In the genomic region with DNA sequence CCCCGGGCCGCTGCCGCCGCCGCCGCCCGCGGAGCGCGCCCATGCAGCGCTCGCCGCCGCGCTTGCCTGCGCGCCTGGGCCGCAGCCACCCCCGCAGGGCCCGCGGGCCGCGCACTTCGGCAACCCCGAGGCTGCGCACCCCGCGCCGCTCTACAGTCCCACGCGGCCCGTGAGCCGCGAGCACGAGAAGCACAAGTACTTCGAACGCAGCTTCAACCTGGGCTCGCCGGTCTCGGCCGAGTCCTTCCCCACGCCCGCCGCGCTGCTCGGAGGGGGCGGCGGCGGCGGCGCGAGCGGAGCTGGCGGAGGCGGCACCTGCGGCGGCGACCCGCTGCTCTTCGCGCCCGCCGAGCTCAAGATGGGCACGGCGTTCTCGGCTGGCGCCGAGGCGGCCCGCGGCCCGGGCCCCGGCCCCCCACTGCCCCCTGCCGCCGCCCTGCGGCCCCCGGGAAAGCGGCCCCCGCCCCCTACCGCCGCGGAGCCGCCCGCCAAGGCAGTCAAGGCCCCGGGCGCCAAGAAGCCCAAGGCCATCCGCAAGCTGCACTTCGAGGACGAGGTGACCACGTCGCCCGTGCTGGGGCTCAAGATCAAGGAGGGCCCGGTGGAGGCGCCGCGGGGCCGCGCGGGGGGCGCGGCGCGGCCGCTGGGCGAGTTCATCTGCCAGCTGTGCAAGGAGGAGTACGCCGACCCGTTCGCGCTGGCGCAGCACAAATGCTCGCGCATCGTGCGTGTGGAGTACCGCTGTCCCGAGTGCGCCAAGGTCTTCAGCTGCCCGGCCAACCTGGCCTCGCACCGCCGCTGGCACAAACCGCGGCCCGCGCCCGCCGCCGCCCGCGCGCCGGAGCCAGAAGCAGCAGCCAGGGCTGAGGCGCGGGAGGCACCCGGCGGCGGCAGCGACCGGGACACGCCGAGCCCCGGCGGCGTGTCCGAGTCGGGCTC, we compare ENCODE assay signal across 9 cellular contexts. TPM values are rescaled to one million over a fixed set of nuclear protein-coding genes. Genes with fewer than 3 reads are reported as not detected.
A peak's percentile ranks its signal among the peaks of the same experiment; 100 is the strongest.
DNase-seq lines count a peak whose midpoint lies in the region; ATAC-seq, FAIRE-seq and TF ChIP-seq lines count a peak whose summit lies in the region.
"Had no signal": no experiment of that assay in that cellular context is flagged by ENCODE, and none has a peak within 500 bp of the region (broad histone marks: within the 10 kb centered on the region; RNA-seq: fewer than 3 reads in every experiment).

No MANE protein-coding gene starts in this region.

- no peaks in the 10 kb centered on the region for H3K9me3 ChIP-seq in keratinocyte (ENCODE audit: control insufficient read depth, low read depth, low read length)

- peak overlapping the region; percentile 32 for H3K4me2 ChIP-seq in keratinocyte (ENCODE audit: control insufficient read depth, extremely low read depth, insufficient read depth, low read depth, low read length)

- POLR2A ChIA-PET in activated CD8-positive, alpha-beta T cell treated with anti-CD3 and anti-CD28 coated beads, Interleukin-2, amount 10 ng/mL, durations not matched to agents 7 days and 5 days (lab: Charles Lee) = no interaction called here

- H3K27ac ChIP-seq in keratinocyte (ENCODE audit: control insufficient read depth, insufficient read depth, low read length) = no peak overlapping the region

- no peak overlapping the region for H2AFZ ChIP-seq in keratinocyte (ENCODE audit: control insufficient read depth, low read length)

- H3K27me3 Mint-ChIP-seq in activated CD8-positive, alpha-beta T cell treated with anti-CD3 and anti-CD28 coated beads, Interleukin-2, amount 10 ng/mL, durations not matched to agents 7 days and 5 days (ENCODE audit: low read depth) = peaks cover 69% of the 10 kb centered on the region

- dilution Hi-C loops in keratinocyte (cut with MboI; ENCODE audit: extremely low pct_ligation_motif_present, low sequenced_read_pairs) = no loop called here

- H3K4me1 Mint-ChIP-seq in activated CD8-positive, alpha-beta T cell treated with anti-CD3 and anti-CD28 coated beads, Interleukin-2, amount 10 ng/mL, durations not matched to agents 7 days and 5 days (ENCODE audit: low read depth) = peaks cover 12% of the 10 kb centered on the region

- FAIRE-seq in keratinocyte (lab: Jason Lieb, UNC) = no peak

- H4K20me1 ChIP-seq in keratinocyte (ENCODE audit: control insufficient read depth, extremely low read depth, insufficient read depth, low read length) = no peaks in the 10 kb centered on the region

- no peak overlapping the region for H3K9ac ChIP-seq in keratinocyte (ENCODE audit: control insufficient read depth, extremely low read depth, insufficient read depth, low read length)

- ATAC-seq in activated CD8-positive, alpha-beta T cell treated with anti-CD3 and anti-CD28 coated beads, Interleukin-2, amount 10 ng/mL, durations not matched to agents 7 days and 5 days = peak; percentile 38
- no peak for ATAC-seq in HG03196 (IDR thresholded peaks at IDR 0.05; ENCODE audit: unreplicated experiment)

- no peaks in the 10 kb centered on the region for H3K36me3 ChIP-seq in keratinocyte (ENCODE audit: control insufficient read depth in 2 of 2, extremely low read depth in 1 of 2, insufficient read depth in 2 of 2, low read length in 2 of 2)

- no peak for TF ChIP-seq CTCF in keratinocyte (optimal IDR thresholded peaks at IDR 0.05 in 1 of 3, IDR thresholded peaks at IDR 0.05 in 1 of 3, conservative IDR thresholded peaks at IDR 0.05 in 1 of 3; ENCODE audit: extremely low read depth in 1 of 3, insufficient read depth in 2 of 3, low read length in 3 of 3)

- H3K4me3 ChIP-seq in keratinocyte (ENCODE audit: control insufficient read depth in 2 of 3, extremely low read depth in 1 of 3, insufficient read depth in 2 of 3, low read depth in 1 of 3, low read length in 3 of 3) = no peak overlapping the region

- no peak overlapping the region for H3K4me3 Mint-ChIP-seq in activated CD8-positive, alpha-beta T cell treated with anti-CD3 and anti-CD28 coated beads, Interleukin-2, amount 10 ng/mL, durations not matched to agents 7 days and 5 days
- H3K4me3 Mint-ChIP-seq: activated naive CD4-positive, alpha-beta T cell treated with anti-CD3 and anti-CD28 coated beads for 36 hours had no signal

- no peaks in the 10 kb centered on the region for H3K79me2 ChIP-seq in keratinocyte (ENCODE audit: control insufficient read depth, insufficient read depth, low read length)

- peaks cover 5% of the 10 kb centered on the region for H3K4me1 ChIP-seq in keratinocyte (ENCODE audit: control insufficient read depth, extremely low read depth, insufficient read depth, low read length)

- no peaks in the 10 kb centered on the region for H3K9me3 Mint-ChIP-seq in activated CD8-positive, alpha-beta T cell treated with anti-CD3 and anti-CD28 coated beads, Interleukin-2, amount 10 ng/mL, durations not matched to agents 7 days and 5 days (ENCODE audit: insufficient read depth)
- H3K9me3 Mint-ChIP-seq: activated naive CD4-positive, alpha-beta T cell treated with anti-CD3 and anti-CD28 coated beads for 36 hours had no signal

- peak; percentile 45 for DNase-seq in stimulated activated CD4-positive, alpha-beta T cell treated with anti-CD3 and anti-CD28 coated beads, Interleukin-15, amount 100 ng/mL, for 24 hours
- no peak for DNase-seq in stimulated activated CD4-positive, alpha-beta T cell treated with anti-CD3 and anti-CD28 coated beads, Interleukin-12 subunit alpha, Interleukin-12 subunit beta, amount 100 ng/mL, for 4 hours
- no peak for DNase-seq in activated CD8-positive, alpha-beta T cell treated with anti-CD3 and anti-CD28 coated beads, Interleukin-2, amount 10 ng/mL, durations not matched to agents 7 days and 5 days
- DNase-seq in keratinocyte (ENCODE audit: low read depth, low spot score) (no peak), OCI-M1 (lab: John Stamatoyannopoulos, UW) (no peak), T-helper 1 cell (no peak), LoVo (ENCODE audit: low spot score) (no peak)
- DNase-seq: activated naive CD4-positive, alpha-beta T cell treated with anti-CD3 and anti-CD28 coated beads for 36 hours had no signal

- H3K9me1 ChIP-seq in keratinocyte (ENCODE audit: control insufficient read depth, extremely low read depth, insufficient read depth, low read length) = no peaks in the 10 kb centered on the region

- CTCF ChIA-PET in activated CD8-positive, alpha-beta T cell treated with anti-CD3 and anti-CD28 coated beads, Interleukin-2, amount 10 ng/mL, durations not matched to agents 7 days and 5 days (lab: Charles Lee) = interaction anchor here (1.3 kb wide), 1 partner anchor 285 kb away, joined by 3 read pairs; no protein-coding TSS in a partner anchor

- H3K36me3 Mint-ChIP-seq in activated CD8-positive, alpha-beta T cell treated with anti-CD3 and anti-CD28 coated beads, Interleukin-2, amount 10 ng/mL, durations not matched to agents 7 days and 5 days (ENCODE audit: low read depth) = peaks cover 3% of the 10 kb centered on the region

- peaks cover 79% of the 10 kb centered on the region for H3K27me3 ChIP-seq in keratinocyte (ENCODE audit: control insufficient read depth, extremely low read depth, insufficient read depth, low read length)

- H3K27ac Mint-ChIP-seq in activated CD8-positive, alpha-beta T cell treated with anti-CD3 and anti-CD28 coated beads, Interleukin-2, amount 10 ng/mL, durations not matched to agents 7 days and 5 days = no peak overlapping the region
- H3K27ac Mint-ChIP-seq: activated naive CD4-positive, alpha-beta T cell treated with anti-CD3 and anti-CD28 coated beads for 36 hours had no signal

RNA-seq across cellular contexts. Expression of gene INSM1, which starts 0.8 kb away (rescaled TPM):
- total RNA-seq in activated CD8-positive, alpha-beta T cell treated with anti-CD3 and anti-CD28 coated beads, Interleukin-2, amount 10 ng/mL, durations not matched to agents 7 days and 5 days = not detected
- not detected in 3 replicates for polyA plus RNA-seq in keratinocyte
- polyA plus RNA-seq in keratinocyte (2011; ENCODE audit: low read depth) = not detected
- polyA plus RNA-seq in keratinocyte (2011; cell fraction: cytosol; rRNA removed) = not detected in 2 replicates
- not detected in 2 replicates for polyA plus RNA-seq in keratinocyte (2011; cell fraction: nucleus; rRNA removed)
- not detected in 2 replicates for polyA plus RNA-seq in keratinocyte (2012; ENCODE audit: low replicate concordance)
- not detected in 3 replicates for polyA minus RNA-seq in keratinocyte
- not detected for polyA minus RNA-seq in keratinocyte (2011; cell fraction: cytosol; rRNA and poly(A)+ RNA removed)
- not detected in 2 replicates for polyA minus RNA-seq in keratinocyte (2011; cell fraction: nucleus; rRNA and poly(A)+ RNA removed)
